Comparison of ENCODE assay signal across 8 cellular contexts in genomic region chr1:76901158-76901767, GRCh38. TPM values are rescaled to one million over a fixed set of nuclear protein-coding genes. Genes with fewer than 3 reads are reported as not detected.
DNase-seq lines count a peak whose midpoint lies in the region; ATAC-seq and TF ChIP-seq lines count a peak whose summit lies in the region.

No MANE protein-coding gene starts in this region.

- no peak overlapping the region for H2AFZ ChIP-seq in mesenchymal stem cell (ENCODE audit: low read depth, low read length)

- no peak overlapping the region for H3K4me2 ChIP-seq in mesenchymal stem cell (ENCODE audit: low read length, poor library complexity, severe bottlenecking)

- no peak overlapping the region for H2BK120ac ChIP-seq in mesenchymal stem cell (ENCODE audit: low read depth, low read length)

- H3K4me1 ChIP-seq in left ventricle myocardium inferior (no peaks in the 10 kb centered on the region), mesenchymal stem cell (ENCODE audit: control insufficient read depth, insufficient read depth, low read depth, low read length) (no peaks in the 10 kb centered on the region)

- H3K9me3 ChIP-seq in left ventricle myocardium inferior (replicated peaks) (no peaks in the 10 kb centered on the region), mesenchymal stem cell (ENCODE audit: control insufficient read depth, low read length) (no peaks in the 10 kb centered on the region)

- no peak overlapping the region for H4K91ac ChIP-seq in mesenchymal stem cell (ENCODE audit: low read length)

- H2BK15ac ChIP-seq in mesenchymal stem cell (ENCODE audit: low read depth, poor library complexity, severe bottlenecking) = no peak overlapping the region

- no peak for TF ChIP-seq POLR2A in lower leg skin (IDR thresholded peaks at IDR 0.05)

- H3K14ac ChIP-seq in mesenchymal stem cell (ENCODE audit: low read length in 2 of 2) = no peak overlapping the region

- no peaks in the 10 kb centered on the region for H3K79me1 ChIP-seq in mesenchymal stem cell (replicated peaks; ENCODE audit: low read length, poor library complexity, severe bottlenecking)

- H3K36me3 ChIP-seq in left ventricle myocardium inferior = no peaks in the 10 kb centered on the region
- H3K36me3 ChIP-seq in mesenchymal stem cell (ENCODE audit: control insufficient read depth in 1 of 2, insufficient read depth in 2 of 2, low read depth in 1 of 2, low read length in 2 of 2) = no peaks in the 10 kb centered on the region

- H2BK5ac ChIP-seq in mesenchymal stem cell (ENCODE audit: low read depth, low read length, poor library complexity, severe bottlenecking) = no peak overlapping the region

- H3K27me3 ChIP-seq in left ventricle myocardium inferior (ENCODE audit: low read depth) = no peaks in the 10 kb centered on the region
- peaks cover 0 to 4% of the 10 kb centered on the region in 2 experiments for H3K27me3 ChIP-seq in mesenchymal stem cell (ENCODE audit: control insufficient read depth in 1 of 2, insufficient read depth in 1 of 2, low read length in 2 of 2)

- H3K27ac ChIP-seq in left ventricle myocardium inferior (replicated peaks) = no peak overlapping the region
- H3K27ac ChIP-seq in mesenchymal stem cell (ENCODE audit: low read length, poor library complexity, severe bottlenecking) = no peak overlapping the region

- H2AK5ac ChIP-seq in mesenchymal stem cell (ENCODE audit: low read length, severe bottlenecking) = no peak overlapping the region

- H4K8ac ChIP-seq in mesenchymal stem cell (ENCODE audit: low read length) = no peak overlapping the region

- no peak overlapping the region for H3K18ac ChIP-seq in mesenchymal stem cell (ENCODE audit: low read depth in 1 of 2, low read length in 2 of 2)

- peak; percentile 55 for TF ChIP-seq CTCF in left ventricle myocardium inferior (IDR thresholded peaks at IDR 0.05; ENCODE audit: borderline replicate concordance)
- no peak for TF ChIP-seq CTCF in lower leg skin (IDR thresholded peaks at IDR 0.05)

- H2BK12ac ChIP-seq in mesenchymal stem cell (ENCODE audit: low read length in 2 of 2) = no peak overlapping the region

- ATAC-seq in Right ventricle myocardium inferior (no peak), GM21825 (IDR thresholded peaks at IDR 0.05; ENCODE audit: unreplicated experiment) (peak; percentile 90)

- no peak overlapping the region for H3K4ac ChIP-seq in mesenchymal stem cell (ENCODE audit: low read depth in 1 of 2, low read length in 2 of 2)

- DNase-seq in left ventricle myocardium inferior (no peak), Right ventricle myocardium inferior (ENCODE audit: missing footprints) (no peak), HuH-7 (ENCODE audit: low spot score) (peak; percentile 32), RPMI7951 (ENCODE audit: low read depth) (peak; percentile 67), mesenchymal stem cell (peak; percentile 54), lower leg skin (ENCODE audit: low spot score in 2 of 2) (no peak)
- peak; percentile 3 for DNase-seq in central memory CD4-positive, alpha-beta T cell

- H3K9ac ChIP-seq in mesenchymal stem cell (ENCODE audit: low read length) = no peak overlapping the region

- H3K4me3 ChIP-seq in left ventricle myocardium inferior (no peak overlapping the region), mesenchymal stem cell (ENCODE audit: insufficient read depth in 1 of 2, low read depth in 1 of 2, low read length in 2 of 2) (no peak overlapping the region), lower leg skin (ENCODE audit: low read depth, poor library complexity, severe bottlenecking) (no peak overlapping the region)

- 81% methylated on average over 2 of the region's 2 CpGs for WGBS in mesenchymal stem cell
- WGBS in lower leg skin, 2 donors = 89 to 95% methylated on average over 2 of the region's 2 CpGs

- intact Hi-C loops in left ventricle myocardium inferior (cut with micrococcal nuclease) (no loop called here), Right ventricle myocardium inferior (cut with DNase I) (no loop called here), lower leg skin (cut with DNase I; ENCODE audit: low total_unique reads) (no loop called here)

- H3K23ac ChIP-seq in mesenchymal stem cell (ENCODE audit: low read length in 2 of 2) = no peak overlapping the region

RNA-seq across cellular contexts. Expression of gene ST6GALNAC5, which starts 34.0 kb away (rescaled TPM):
- 0.41 TPM for total RNA-seq in left ventricle myocardium inferior
- total RNA-seq in Right ventricle myocardium inferior = 0.46 TPM
- 0.24 and 2.1 TPM in 2 replicates for total RNA-seq in RPMI7951 (2014; rRNA removed; shearing (Covaris generic))
- not detected for polyA plus RNA-seq in mesenchymal stem cell (2013, experiment 1 of 2)
- polyA plus RNA-seq in mesenchymal stem cell (2013, experiment 2 of 2) = not detected
- total RNA-seq in lower leg skin = 1 to 10 TPM; 1.2 to 4.7 (median 3.5) TPM

Comparison
In these comparisons a context has a peak if more than half of its experiments do, and no peak if none do; other contexts are left out.
1. DNase-seq: peak in HuH-7 (single experiment), RPMI7951 (single experiment), central memory CD4-positive, alpha-beta T cell (single experiment) and mesenchymal stem cell (single experiment); none in left ventricle myocardium inferior (single experiment), Right ventricle myocardium inferior (single experiment) and lower leg skin (0 of 2).